ENCODE assay signal across 1 cellular context in the genomic region with DNA sequence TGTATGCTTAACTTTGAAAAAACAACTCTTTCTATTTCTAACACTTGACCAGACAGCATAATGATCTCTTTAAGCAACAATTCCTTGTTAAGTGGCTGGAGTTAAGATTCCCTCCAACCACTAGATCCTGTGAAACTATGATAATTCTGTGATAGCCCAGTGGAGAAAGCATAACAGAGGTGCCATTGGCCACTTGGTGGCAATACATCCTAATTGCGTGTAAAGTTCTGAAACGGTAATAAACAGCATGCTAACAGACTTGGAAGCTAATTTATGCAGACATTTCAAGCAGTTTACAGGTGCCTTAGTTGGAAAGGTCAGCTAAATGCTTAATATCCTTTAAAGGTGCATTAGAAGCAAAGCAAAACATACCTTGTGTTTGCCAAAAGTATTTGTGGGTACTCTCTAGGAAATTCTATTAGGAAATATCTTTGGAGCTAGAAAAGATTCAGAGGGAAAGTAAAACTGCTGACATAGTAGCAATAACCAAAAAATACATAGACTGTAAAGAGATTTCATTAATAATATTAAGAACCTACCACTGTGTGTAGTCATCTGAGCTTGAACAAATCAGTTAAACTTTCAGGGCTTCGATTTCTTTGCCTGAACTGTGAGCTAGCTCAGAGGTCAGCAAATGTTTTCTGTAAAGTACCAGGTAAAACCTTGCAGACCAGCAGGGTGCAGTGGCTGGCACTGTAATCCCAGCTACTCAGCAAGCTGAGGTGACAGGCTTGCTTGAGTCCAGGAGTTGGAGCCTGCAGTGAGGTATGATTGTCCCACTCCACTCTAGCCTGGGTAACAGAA.
TF ChIP-seq lines count a peak whose summit lies in the region.

No MANE protein-coding gene starts in this region.

TF ChIP-seq in H1, 55 proteins besides CTCF, POLR2A, EP300 and RAD21:
- no peak for TF ChIP-seq CHD1 (IDR thresholded peaks at IDR 0.05; ENCODE audit: low read depth, low read length)
- no peak for TF ChIP-seq KDM5A (IDR thresholded peaks at IDR 0.05; ENCODE audit: low read length)
- TF ChIP-seq, protein P1, sequence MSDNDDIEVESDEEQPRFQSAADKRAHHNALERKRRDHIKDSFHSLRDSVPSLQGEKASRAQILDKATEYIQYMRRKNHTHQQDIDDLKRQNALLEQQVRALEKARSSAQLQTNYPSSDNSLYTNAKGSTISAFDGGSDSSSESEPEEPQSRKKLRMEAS (IDR thresholded peaks at IDR 0.05) = no peak
- TF ChIP-seq BCL11A (IDR thresholded peaks at IDR 0.05; ENCODE audit: low read depth in 2 of 2, low read length in 2 of 2) = no peak
- TF ChIP-seq CBX5 (IDR thresholded peaks at IDR 0.05; ENCODE audit: low read depth, low read length) = no peak
- no peak for TF ChIP-seq CBX8 (IDR thresholded peaks at IDR 0.05; ENCODE audit: borderline replicate concordance, low read depth, low read length)
- no peak for TF ChIP-seq JUND (IDR thresholded peaks at IDR 0.05; ENCODE audit: low read length)
- no peak for TF ChIP-seq CEBPB (IDR thresholded peaks at IDR 0.05; ENCODE audit: low read depth, low read length)
- no peak for TF ChIP-seq SRF (IDR thresholded peaks at IDR 0.05; ENCODE audit: low read depth, low read length)
- no peak for TF ChIP-seq ZNF274 (IDR thresholded peaks at IDR 0.05; ENCODE audit: borderline replicate concordance, extremely low read depth, low read length)
- TF ChIP-seq BRCA1 (IDR thresholded peaks at IDR 0.05; ENCODE audit: low read depth, low read length) = no peak
- no peak for TF ChIP-seq SIX5 (IDR thresholded peaks at IDR 0.05; ENCODE audit: low read depth, low read length)
- TF ChIP-seq MAFK (IDR thresholded peaks at IDR 0.05; ENCODE audit: low read depth, low read length) = no peak
- TF ChIP-seq RBBP5 (IDR thresholded peaks at IDR 0.05; ENCODE audit: borderline replicate concordance, low read depth, low read length) = no peak
- TF ChIP-seq FOSL1 (IDR thresholded peaks at IDR 0.05; ENCODE audit: insufficient read depth, low read depth, low read length) = no peak
- TF ChIP-seq, protein P2, sequence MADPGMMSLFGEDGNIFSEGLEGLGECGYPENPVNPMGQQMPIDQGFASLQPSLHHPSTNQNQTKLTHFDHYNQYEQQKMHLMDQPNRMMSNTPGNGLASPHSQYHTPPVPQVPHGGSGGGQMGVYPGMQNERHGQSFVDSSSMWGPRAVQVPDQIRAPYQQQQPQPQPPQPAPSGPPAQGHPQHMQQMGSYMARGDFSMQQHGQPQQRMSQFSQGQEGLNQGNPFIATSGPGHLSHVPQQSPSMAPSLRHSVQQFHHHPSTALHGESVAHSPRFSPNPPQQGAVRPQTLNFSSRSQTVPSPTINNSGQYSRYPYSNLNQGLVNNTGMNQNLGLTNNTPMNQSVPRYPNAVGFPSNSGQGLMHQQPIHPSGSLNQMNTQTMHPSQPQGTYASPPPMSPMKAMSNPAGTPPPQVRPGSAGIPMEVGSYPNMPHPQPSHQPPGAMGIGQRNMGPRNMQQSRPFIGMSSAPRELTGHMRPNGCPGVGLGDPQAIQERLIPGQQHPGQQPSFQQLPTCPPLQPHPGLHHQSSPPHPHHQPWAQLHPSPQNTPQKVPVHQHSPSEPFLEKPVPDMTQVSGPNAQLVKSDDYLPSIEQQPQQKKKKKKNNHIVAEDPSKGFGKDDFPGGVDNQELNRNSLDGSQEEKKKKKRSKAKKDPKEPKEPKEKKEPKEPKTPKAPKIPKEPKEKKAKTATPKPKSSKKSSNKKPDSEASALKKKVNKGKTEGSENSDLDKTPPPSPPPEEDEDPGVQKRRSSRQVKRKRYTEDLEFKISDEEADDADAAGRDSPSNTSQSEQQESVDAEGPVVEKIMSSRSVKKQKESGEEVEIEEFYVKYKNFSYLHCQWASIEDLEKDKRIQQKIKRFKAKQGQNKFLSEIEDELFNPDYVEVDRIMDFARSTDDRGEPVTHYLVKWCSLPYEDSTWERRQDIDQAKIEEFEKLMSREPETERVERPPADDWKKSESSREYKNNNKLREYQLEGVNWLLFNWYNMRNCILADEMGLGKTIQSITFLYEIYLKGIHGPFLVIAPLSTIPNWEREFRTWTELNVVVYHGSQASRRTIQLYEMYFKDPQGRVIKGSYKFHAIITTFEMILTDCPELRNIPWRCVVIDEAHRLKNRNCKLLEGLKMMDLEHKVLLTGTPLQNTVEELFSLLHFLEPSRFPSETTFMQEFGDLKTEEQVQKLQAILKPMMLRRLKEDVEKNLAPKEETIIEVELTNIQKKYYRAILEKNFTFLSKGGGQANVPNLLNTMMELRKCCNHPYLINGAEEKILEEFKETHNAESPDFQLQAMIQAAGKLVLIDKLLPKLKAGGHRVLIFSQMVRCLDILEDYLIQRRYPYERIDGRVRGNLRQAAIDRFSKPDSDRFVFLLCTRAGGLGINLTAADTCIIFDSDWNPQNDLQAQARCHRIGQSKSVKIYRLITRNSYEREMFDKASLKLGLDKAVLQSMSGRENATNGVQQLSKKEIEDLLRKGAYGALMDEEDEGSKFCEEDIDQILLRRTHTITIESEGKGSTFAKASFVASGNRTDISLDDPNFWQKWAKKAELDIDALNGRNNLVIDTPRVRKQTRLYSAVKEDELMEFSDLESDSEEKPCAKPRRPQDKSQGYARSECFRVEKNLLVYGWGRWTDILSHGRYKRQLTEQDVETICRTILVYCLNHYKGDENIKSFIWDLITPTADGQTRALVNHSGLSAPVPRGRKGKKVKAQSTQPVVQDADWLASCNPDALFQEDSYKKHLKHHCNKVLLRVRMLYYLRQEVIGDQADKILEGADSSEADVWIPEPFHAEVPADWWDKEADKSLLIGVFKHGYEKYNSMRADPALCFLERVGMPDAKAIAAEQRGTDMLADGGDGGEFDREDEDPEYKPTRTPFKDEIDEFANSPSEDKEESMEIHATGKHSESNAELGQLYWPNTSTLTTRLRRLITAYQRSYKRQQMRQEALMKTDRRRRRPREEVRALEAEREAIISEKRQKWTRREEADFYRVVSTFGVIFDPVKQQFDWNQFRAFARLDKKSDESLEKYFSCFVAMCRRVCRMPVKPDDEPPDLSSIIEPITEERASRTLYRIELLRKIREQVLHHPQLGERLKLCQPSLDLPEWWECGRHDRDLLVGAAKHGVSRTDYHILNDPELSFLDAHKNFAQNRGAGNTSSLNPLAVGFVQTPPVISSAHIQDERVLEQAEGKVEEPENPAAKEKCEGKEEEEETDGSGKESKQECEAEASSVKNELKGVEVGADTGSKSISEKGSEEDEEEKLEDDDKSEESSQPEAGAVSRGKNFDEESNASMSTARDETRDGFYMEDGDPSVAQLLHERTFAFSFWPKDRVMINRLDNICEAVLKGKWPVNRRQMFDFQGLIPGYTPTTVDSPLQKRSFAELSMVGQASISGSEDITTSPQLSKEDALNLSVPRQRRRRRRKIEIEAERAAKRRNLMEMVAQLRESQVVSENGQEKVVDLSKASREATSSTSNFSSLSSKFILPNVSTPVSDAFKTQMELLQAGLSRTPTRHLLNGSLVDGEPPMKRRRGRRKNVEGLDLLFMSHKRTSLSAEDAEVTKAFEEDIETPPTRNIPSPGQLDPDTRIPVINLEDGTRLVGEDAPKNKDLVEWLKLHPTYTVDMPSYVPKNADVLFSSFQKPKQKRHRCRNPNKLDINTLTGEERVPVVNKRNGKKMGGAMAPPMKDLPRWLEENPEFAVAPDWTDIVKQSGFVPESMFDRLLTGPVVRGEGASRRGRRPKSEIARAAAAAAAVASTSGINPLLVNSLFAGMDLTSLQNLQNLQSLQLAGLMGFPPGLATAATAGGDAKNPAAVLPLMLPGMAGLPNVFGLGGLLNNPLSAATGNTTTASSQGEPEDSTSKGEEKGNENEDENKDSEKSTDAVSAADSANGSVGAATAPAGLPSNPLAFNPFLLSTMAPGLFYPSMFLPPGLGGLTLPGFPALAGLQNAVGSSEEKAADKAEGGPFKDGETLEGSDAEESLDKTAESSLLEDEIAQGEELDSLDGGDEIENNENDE (IDR thresholded peaks at IDR 0.05; ENCODE audit: insufficient replicate concordance, low read length) = no peak
- no peak for TF ChIP-seq HDAC2 (IDR thresholded peaks at IDR 0.05; ENCODE audit: borderline replicate concordance in 1 of 2, low read depth in 2 of 2, low read length in 2 of 2)
